ENCODE assay signal across 19 cellular contexts in the genomic region with DNA sequence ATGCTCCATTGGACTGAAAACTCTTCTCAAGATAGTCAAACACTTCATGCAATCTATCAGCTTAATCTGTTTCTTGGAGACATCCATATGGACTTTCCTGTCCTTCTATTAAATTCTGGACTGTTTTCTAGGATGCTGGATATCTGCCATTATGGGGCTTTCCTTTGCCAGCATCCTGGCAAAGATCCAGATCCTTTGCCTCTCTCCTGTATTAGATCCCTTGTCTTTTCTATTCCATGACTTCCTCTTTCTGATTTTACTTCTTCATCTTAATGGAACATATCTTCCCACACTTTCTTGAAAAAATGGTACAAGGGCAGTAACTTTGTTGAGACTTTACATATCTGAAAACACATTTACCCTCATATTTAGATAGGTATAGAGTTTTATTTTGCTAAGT. TPM values are rescaled to one million over a fixed set of nuclear protein-coding genes. Genes with fewer than 3 reads are reported as not detected.
DNase-seq lines count a peak whose midpoint lies in the region; ATAC-seq and TF ChIP-seq lines count a peak whose summit lies in the region.
"Had no signal": no experiment of that assay in that cellular context is flagged by ENCODE, and none has a peak within 500 bp of the region (broad histone marks: within the 10 kb centered on the region; RNA-seq: fewer than 3 reads in every experiment).

No MANE protein-coding gene starts in this region.

- no peak overlapping the region for H3K27ac Mint-ChIP-seq in osteocyte (ENCODE audit: unreplicated experiment)
- H3K27ac Mint-ChIP-seq: CD4-positive, alpha-beta T cell had no signal

- ATAC-seq in HG02840 (IDR thresholded peaks at IDR 0.05; ENCODE audit: low FRiP score, unreplicated experiment): no peak
- ATAC-seq: activated T-cell treated with anti-CD3 and anti-CD28 coated beads, Interleukin-2, amount 50 U/mL, for 4 hours had no signal

- no peaks in the 10 kb centered on the region for H3K4me1 Mint-ChIP-seq in osteocyte (ENCODE audit: unreplicated experiment)

- TF ChIP-seq CTCF in osteocyte (IDR thresholded peaks at IDR 0.05): no peak

- DNase-seq in COR-L47 (lab: John Stamatoyannopoulos, UW): peak; percentile 40
- peak; percentile 31 for DNase-seq in DMS153 treated with DMSO at 0.1 percent for 48 hours (lab: John Stamatoyannopoulos, UW; ENCODE audit: unreplicated experiment)
- peak; percentile 10 for DNase-seq in NCI-H1694 treated with DMSO at 0.1 percent for 48 hours (lab: John Stamatoyannopoulos, UW)
- DNase-seq in astrocyte of the hippocampus (ENCODE audit: low read depth, low spot score): peak; percentile 0
- no peak for DNase-seq in osteocyte (ENCODE audit: extremely low spot score, unreplicated experiment)
- DNase-seq in NCI-H2107 treated with DMSO at 0.1 percent for 48 hours (lab: John Stamatoyannopoulos, UW; ENCODE audit: unreplicated experiment): no peak
- DNase-seq: activated CD4-positive, alpha-beta T cell treated with anti-CD3 and anti-CD28 coated beads for 4 hours; activated naive CD4-positive, alpha-beta T cell; activated T-cell treated with anti-CD3 and anti-CD28 coated beads, Interleukin-2, amount 50 U/mL, for 4 hours; CD4-positive, alpha-beta T cell; EL; mammary epithelial cell; NCI-H146; NCI-H526; SIG-M5; spleen; stimulated activated CD4-positive, alpha-beta T cell treated with anti-CD3 and anti-CD28 coated beads, Interleukin-4, amount 100 ng/mL, for 1 hour; stimulated activated naive CD4-positive, alpha-beta T cell had no signal

- H3K4me3 Mint-ChIP-seq in osteocyte (ENCODE audit: unreplicated experiment): no peak overlapping the region
- H3K4me3 Mint-ChIP-seq: activated T-cell treated with anti-CD3 and anti-CD28 coated beads, Interleukin-2, amount 50 U/mL, for 4 hours; CD4-positive, alpha-beta T cell had no signal

- no peaks in the 10 kb centered on the region for H3K36me3 Mint-ChIP-seq in osteocyte (ENCODE audit: unreplicated experiment)

- peaks cover 2% of the 10 kb centered on the region for H3K27me3 Mint-ChIP-seq in osteocyte (ENCODE audit: unreplicated experiment)

- no peaks in the 10 kb centered on the region for H3K9me3 Mint-ChIP-seq in osteocyte (ENCODE audit: unreplicated experiment)
- H3K9me3 Mint-ChIP-seq: activated T-cell treated with anti-CD3 and anti-CD28 coated beads, Interleukin-2, amount 50 U/mL, for 4 hours; CD4-positive, alpha-beta T cell had no signal

RNA-seq across cellular contexts. Expression of gene SKAP2, which starts 35.9 kb away (rescaled TPM):
- 11.7 and 13.7 TPM in 2 replicates for total RNA-seq in osteocyte

Comparison
In these comparisons a context has a peak if more than half of its experiments do, and no peak if none do; other contexts are left out.
1. DNase-seq: peak in COR-L47 (single experiment), DMS153 treated with DMSO at 0.1 percent for 48 hours (single experiment), NCI-H1694 treated with DMSO at 0.1 percent for 48 hours (single experiment) and astrocyte of the hippocampus (single experiment); none in osteocyte (single experiment) and NCI-H2107 treated with DMSO at 0.1 percent for 48 hours (single experiment).